In the genomic region with DNA sequence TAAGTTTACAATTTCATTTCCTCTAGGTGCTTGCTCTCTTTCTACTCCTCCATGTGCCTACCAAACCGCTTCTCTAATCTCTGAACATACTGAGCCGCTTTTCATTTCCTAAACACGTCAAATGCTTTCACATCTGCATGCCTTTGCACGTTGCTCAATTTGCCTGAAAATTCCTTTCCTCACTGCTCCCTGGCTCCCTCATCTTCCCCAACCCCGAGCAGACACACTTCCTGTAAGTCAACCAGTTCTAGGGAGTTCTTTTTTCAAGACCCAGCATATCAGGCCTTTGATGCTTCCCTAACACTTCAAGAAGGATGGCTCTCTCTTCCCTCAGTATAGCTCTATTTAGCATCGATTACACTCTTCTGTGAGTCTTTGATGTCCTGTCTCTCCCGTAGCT, we compare ENCODE assay signal across 19 cellular contexts. TPM values are rescaled to one million over a fixed set of nuclear protein-coding genes. Genes with fewer than 3 reads are reported as not detected.
DNase-seq lines count a peak whose midpoint lies in the region; ATAC-seq, FAIRE-seq and TF ChIP-seq lines count a peak whose summit lies in the region.
"Had no signal": no experiment of that assay in that cellular context is flagged by ENCODE, and none has a peak within 500 bp of the region (broad histone marks: within the 10 kb centered on the region; RNA-seq: fewer than 3 reads in every experiment).

No MANE protein-coding gene starts in this region.

- H3K9ac ChIP-seq in astrocyte (ENCODE audit: low read length), result no peak overlapping the region

- no peaks in the 10 kb centered on the region for H3K9me3 Mint-ChIP-seq in astrocyte (ENCODE audit: unreplicated experiment)

- H3K4me2 ChIP-seq in astrocyte (ENCODE audit: low read length), result no peak overlapping the region

- ATAC-seq in foreskin keratinocyte, result peak; percentile 64
- no peak for ATAC-seq in GM21717 (IDR thresholded peaks at IDR 0.05; ENCODE audit: unreplicated experiment)
- ATAC-seq in GM19035 (IDR thresholded peaks at IDR 0.05; ENCODE audit: unreplicated experiment), result no peak
- ATAC-seq: activated T-helper 17 cell treated with anti-CD3 and anti-CD28 coated beads, Interleukin-2, amount 50 U/mL, for 72 hours; gastroesophageal sphincter; Panc1; SK-N-SH treated with all-trans-retinoic acid at 6 μM for 48 hours had no signal

- no peaks in the 10 kb centered on the region for H3K27me3 ChIP-seq in H7 (ENCODE audit: control insufficient read depth, insufficient read depth, low read length)
- no peaks in the 10 kb centered on the region for H3K27me3 ChIP-seq in astrocyte (ENCODE audit: insufficient read depth, low read length)
- H3K27me3 ChIP-seq in foreskin keratinocyte, result no peaks in the 10 kb centered on the region
- H3K27me3 ChIP-seq: gastroesophageal sphincter had no signal

- H3K79me2 ChIP-seq in astrocyte (ENCODE audit: insufficient read depth, low read length), result no peaks in the 10 kb centered on the region

- H3K4me3 ChIP-seq in H7 (ENCODE audit: insufficient read depth, low read depth, low read length), result no peak overlapping the region
- no peak overlapping the region for H3K4me3 ChIP-seq in astrocyte (ENCODE audit: insufficient read depth, low read depth, low read length)
- H3K4me3 ChIP-seq: gastroesophageal sphincter had no signal

- H3K4me3 Mint-ChIP-seq in astrocyte (ENCODE audit: unreplicated experiment), result no peak overlapping the region
- H3K4me3 Mint-ChIP-seq: activated T-helper 17 cell treated with anti-CD3 and anti-CD28 coated beads, Interleukin-2, amount 50 U/mL, for 72 hours; central memory CD8-positive, alpha-beta T cell had no signal

- peak overlapping the region; percentile 23 for H3K27ac Mint-ChIP-seq in astrocyte (ENCODE audit: unreplicated experiment)
- H3K27ac Mint-ChIP-seq: activated T-helper 17 cell treated with anti-CD3 and anti-CD28 coated beads, Interleukin-2, amount 50 U/mL, for 72 hours had no signal

- DNase-seq in H7 (peak; percentile 10), astrocyte (ENCODE audit: low read depth) (no peak), foreskin keratinocyte (peak; percentile 81 to 92), renal cortical epithelial cell (ENCODE audit: low read depth) (peak; percentile 1), NCI-H748 treated with DMSO at 0.1 percent for 48 hours (lab: John Stamatoyannopoulos, UW) (no peak)
- DNase-seq: activated CD4-positive, CD25-positive, alpha-beta regulatory T cell treated with anti-CD3 and anti-CD28 coated beads, Interleukin-2, amount 50 U/mL, for 72 hours; EL; NCI-H1436; NCI-H2171; posterior cingulate gyrus; T-helper 9 cell had no signal

- H4K20me1 ChIP-seq in astrocyte (ENCODE audit: insufficient read depth, low read length), result no peaks in the 10 kb centered on the region

- H3K27ac ChIP-seq in astrocyte (ENCODE audit: low read depth, low read length), result no peak overlapping the region
- no peak overlapping the region for H3K27ac ChIP-seq in foreskin keratinocyte
- H3K27ac ChIP-seq: gastroesophageal sphincter had no signal

- H3K36me3 ChIP-seq in H7 (replicated peaks; ENCODE audit: control insufficient read depth, insufficient read depth, low read length), result no peaks in the 10 kb centered on the region
- H3K36me3 ChIP-seq in astrocyte (ENCODE audit: insufficient read depth, low read length), result no peaks in the 10 kb centered on the region
- H3K36me3 ChIP-seq: gastroesophageal sphincter had no signal

- H2AFZ ChIP-seq in astrocyte (ENCODE audit: low read depth, low read length), result no peak overlapping the region

- no peaks in the 10 kb centered on the region for H3K4me1 ChIP-seq in astrocyte (ENCODE audit: insufficient read depth, low read length)
- no peaks in the 10 kb centered on the region for H3K4me1 ChIP-seq in foreskin keratinocyte
- H3K4me1 ChIP-seq: gastroesophageal sphincter had no signal

- TF ChIP-seq CTCF in astrocyte (IDR thresholded peaks at IDR 0.05; ENCODE audit: insufficient read depth, low read depth, low read length) (no peak), foreskin keratinocyte (conservative IDR thresholded peaks at IDR 0.05) (no peak)

- no peaks in the 10 kb centered on the region for H3K27me3 Mint-ChIP-seq in astrocyte (ENCODE audit: low read depth, unreplicated experiment)
- H3K27me3 Mint-ChIP-seq: activated T-helper 17 cell treated with anti-CD3 and anti-CD28 coated beads, Interleukin-2, amount 50 U/mL, for 72 hours; central memory CD8-positive, alpha-beta T cell had no signal

- no peaks in the 10 kb centered on the region for H3K9me3 ChIP-seq in astrocyte (ENCODE audit: insufficient read depth, low read depth, low read length)
- H3K9me3 ChIP-seq: gastroesophageal sphincter had no signal

- no peak for FAIRE-seq in astrocyte (lab: Jason Lieb, UNC)

- no peaks in the 10 kb centered on the region for H3K36me3 Mint-ChIP-seq in astrocyte (ENCODE audit: low read depth, unreplicated experiment)

- H3K4me1 Mint-ChIP-seq in astrocyte (ENCODE audit: low read depth, unreplicated experiment), result peaks cover 10% of the 10 kb centered on the region
- H3K4me1 Mint-ChIP-seq: activated T-helper 17 cell treated with anti-CD3 and anti-CD28 coated beads, Interleukin-2, amount 50 U/mL, for 72 hours; central memory CD8-positive, alpha-beta T cell had no signal

RNA-seq across cellular contexts. Expression of a gene that starts 50.3 kb away (rescaled TPM):
- total RNA-seq in H7 (2014; rRNA removed; shearing (Covaris generic)), result 10.9 and 12.9 TPM in 2 replicates
- total RNA-seq in astrocyte (0.98 and 0.99 TPM in 2 replicates), foreskin keratinocyte (not detected in 2 replicates), renal cortical epithelial cell (not detected in 2 replicates)
- not detected in 2 replicates for polyA plus RNA-seq in foreskin keratinocyte
- total RNA-seq: activated T-helper 17 cell treated with anti-CD3 and anti-CD28 coated beads, Interleukin-2, amount 50 U/mL, for 72 hours had no signal
- polyA plus RNA-seq: BJ had no signal

Comparison
In these comparisons a context has a peak if more than half of its experiments do, and no peak if none do; other contexts are left out.
1. DNase-seq: peak in H7 (single experiment), foreskin keratinocyte (2 of 2) and renal cortical epithelial cell (single experiment); none in astrocyte (single experiment) and NCI-H748 treated with DMSO at 0.1 percent for 48 hours (single experiment).